In the genomic region with DNA sequence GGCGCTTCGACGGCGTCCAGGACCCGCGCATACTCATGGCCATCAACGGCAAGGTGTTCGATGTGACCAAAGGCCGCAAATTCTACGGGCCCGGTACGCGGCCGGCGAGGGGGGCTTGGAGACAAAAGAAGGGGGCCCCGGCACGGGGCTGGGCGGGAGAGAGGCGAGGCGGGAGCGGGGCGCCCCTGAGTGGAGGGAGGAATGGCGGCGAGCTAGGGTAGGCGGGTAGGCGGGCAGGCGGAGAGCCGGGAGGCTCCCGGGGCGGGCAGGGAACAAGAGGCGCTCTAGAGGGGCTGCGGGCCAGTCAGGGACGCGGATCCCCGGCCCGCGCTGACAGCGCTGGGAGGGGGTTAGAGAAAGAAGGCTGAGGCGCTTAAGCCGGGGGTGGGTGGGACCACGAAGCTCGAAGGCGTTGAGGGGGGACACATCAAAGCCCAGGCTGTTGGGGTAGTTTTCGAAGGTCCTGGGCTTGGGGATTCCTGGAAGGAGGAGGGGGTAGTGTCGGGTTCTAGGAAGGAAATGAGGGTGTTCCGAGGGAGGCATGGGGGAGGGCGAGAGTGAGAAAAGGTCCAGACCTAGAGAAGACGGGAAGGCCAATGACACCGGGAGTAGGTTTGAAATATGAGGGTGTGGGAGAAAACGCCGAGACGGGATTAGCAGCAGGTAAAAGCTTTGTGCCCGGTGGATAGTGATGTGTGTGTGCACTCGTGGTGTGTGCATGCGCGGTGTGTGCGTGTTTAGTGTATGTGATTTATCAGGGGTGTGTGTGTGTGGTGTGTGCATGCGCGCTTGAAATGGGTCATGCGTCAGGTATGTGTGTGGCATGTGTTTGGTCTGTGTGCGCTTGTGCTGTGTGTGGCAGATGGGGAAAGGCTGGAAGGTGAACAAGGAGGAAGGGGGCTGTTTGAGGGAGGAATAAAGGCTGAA, we compare ENCODE assay signal across 8 cellular contexts. TPM values are rescaled to one million over a fixed set of nuclear protein-coding genes. Genes with fewer than 3 reads are reported as not detected.
DNase-seq lines count a peak whose midpoint lies in the region; ATAC-seq, FAIRE-seq and TF ChIP-seq lines count a peak whose summit lies in the region.

No MANE protein-coding gene starts in this region.

- ATAC-seq in HG02981 (IDR thresholded peaks at IDR 0.05; ENCODE audit: unreplicated experiment): peak; percentile 14
- ATAC-seq in pancreas: peak; percentile 51 to 65 (median 60)

- H3K9me3 ChIP-seq in PC-9 (ENCODE audit: insufficient read depth, low read depth): no peaks in the 10 kb centered on the region
- H3K9me3 ChIP-seq in pancreas: no peaks in the 10 kb centered on the region

- H2AFZ ChIP-seq in PC-9: peak overlapping the region; percentile 99

- no peaks in the 10 kb centered on the region; the same call in 1 of the 2 replicates for H4K20me1 ChIP-seq in PC-9 (ENCODE audit: insufficient read depth)

- peak overlapping the region; percentile 33 for H3K27ac ChIP-seq in PC-9
- H3K27ac ChIP-seq in pancreas: peak overlapping the region; percentile 48 to 80 (median 67)

- BruUV-seq in PC-9 (replicated peaks; lab: Mats Ljungman, UMichigan): no TSS peak

- intact Hi-C loops in PC-9 (cut with micrococcal nuclease; ENCODE audit: unreplicated experiment): loop anchor here (1.0 to 5.0 kb wide), 4 partner anchors 82 to 265 kb away; partner anchors contain the start of gene SLC25A5
- intact Hi-C loops in head of caudate nucleus (cut with DNase I): no loop called here
- intact Hi-C loops in pancreas (cut with DNase I): no loop called here

- peaks cover 35% of the 10 kb centered on the region for H3K4me1 ChIP-seq in PC-9 (replicated peaks; ENCODE audit: insufficient read depth)
- H3K4me1 ChIP-seq in pancreas: peaks cover 0 to 8% (median 0%) of the 10 kb centered on the region in 3 donors

- H3K27me3 ChIP-seq in PC-9 (ENCODE audit: insufficient read depth, low read depth): no peaks in the 10 kb centered on the region
- no peaks in the 10 kb centered on the region for H3K27me3 ChIP-seq in pancreas

- no peaks in the 10 kb centered on the region for H3K9me2 ChIP-seq in PC-9 (ENCODE audit: insufficient read depth)

- 0 to 38% methylated on average over 51 to 61 of the region's 61 CpGs for WGBS in pancreas, 2 donors

- POLR2A ChIA-PET in PC-9 (lab: Charles Lee; ENCODE audit: unreplicated experiment): interaction anchor here (0.6 kb wide), 1 partner anchor 65 kb away, joined by 4 read pairs; no protein-coding TSS in a partner anchor

- peaks cover 54% of the 10 kb centered on the region for H3K79me2 ChIP-seq in PC-9 (ENCODE audit: low read depth)

- 0 out of 2 replicates have a peak, but pooled peaks cover 4% of the 10 kb centered on the region for H3F3A ChIP-seq in PC-9 (ENCODE audit: insufficient read depth, low read depth)

- peak overlapping the region; percentile 94 for H3K4me3 ChIP-seq in PC-9
- peak overlapping the region; percentile 36 to 62 (median 56) for H3K4me3 ChIP-seq in pancreas

- no peak for FAIRE-seq in pancreas (lab: Jason Lieb, UNC)

- H3K36me3 ChIP-seq in PC-9 (ENCODE audit: low read depth) (peaks cover 17% of the 10 kb centered on the region; the same call in 1 of the 2 replicates), pancreas (no peaks in the 10 kb centered on the region)

- H3K4me2 ChIP-seq in PC-9: peak overlapping the region; percentile 89

- DNase-seq in NCI-H1436 (lab: John Stamatoyannopoulos, UW) (peak; percentile 6), NCI-H1436 treated with DMSO at 0.1 percent for 48 hours (lab: John Stamatoyannopoulos, UW) (no peak), PC-9 (peak; percentile 25 to 49), head of caudate nucleus (peak in 41 of 42 donors; percentile 21 to 71 (median 46)), pancreas (peak; percentile 21 to 70 (median 43)), cerebellar nuclear complex (lab: John Stamatoyannopoulos, UW) (no peak)
- DNase-seq in activated naive CD4-positive, alpha-beta T cell treated with anti-CD3 and anti-CD28 coated beads, Interleukin-2, amount 50 U/mL, for 16 hours: peak; percentile 39

- CTCF ChIA-PET in PC-9 (lab: Charles Lee): no interaction called here

- TF ChIP-seq CTCF in PC-9 (conservative IDR thresholded peaks at IDR 0.05) (no peak), pancreas (IDR thresholded peaks at IDR 0.05) (no peak)

RNA-seq across cellular contexts. Expression of gene PGRMC1, which starts 0.8 kb away (rescaled TPM):
- total RNA-seq in PC-9 (2021): 133 and 204 TPM in 2 replicates
- total RNA-seq in pancreas: 10 to 100 TPM; 17.0 to 40.1 (median 26.5) TPM
- 10 to 100 TPM; 23.5 to 50.2 TPM for polyA plus RNA-seq in pancreas

Comparison
In these comparisons a context has a peak if more than half of its experiments do, and no peak if none do; other contexts are left out.
1. DNase-seq: peak in NCI-H1436 (single experiment), PC-9 (2 of 2), activated naive CD4-positive, alpha-beta T cell treated with anti-CD3 and anti-CD28 coated beads, Interleukin-2, amount 50 U/mL, for 16 hours (single experiment), head of caudate nucleus (41 of 42) and pancreas (6 of 6); none in NCI-H1436 treated with DMSO at 0.1 percent for 48 hours (single experiment) and cerebellar nuclear complex (0 of 2).